ENCODE assay signal across 34 cellular contexts in genomic region chr4:28760003-28760402, GRCh38.
"Had no signal": no experiment of that assay in that cellular context is flagged by ENCODE, and none has a peak within 500 bp of the region (broad histone marks: within the 10 kb centered on the region; RNA-seq: fewer than 3 reads in every experiment).

No MANE protein-coding gene starts in this region.

- H3K36me3 ChIP-seq: MG63 had no signal

- H3K4me3 ChIP-seq: MG63 had no signal

- H3K9me3 ChIP-seq: MG63 had no signal

- H3K27me3 ChIP-seq: MG63 had no signal

- DNase-seq: Karpas-422, Kasumi-1, MG63, MM.1S, MV-4-11, NCI-H1048, NCI-H1092, NCI-H1092 treated with DMSO at 0.1 percent for 48 hours, NCI-H1105, NCI-H1105 treated with DMSO at 0.1 percent for 48 hours, NCI-H1417, NCI-H1417 treated with DMSO at 0.1 percent for 48 hours, NCI-H1436, NCI-H1436 treated with DMSO at 0.1 percent for 48 hours, NCI-H146, NCI-H1694, NCI-H1694 treated with DMSO at 0.1 percent for 48 hours, NCI-H187, NCI-H187 treated with DMSO at 0.1 percent for 48 hours, NCI-H1930, NCI-H2029, NCI-H2029 treated with DMSO at 0.1 percent for 48 hours, NCI-H2081, NCI-H2081 treated with DMSO at 0.1 percent for 48 hours, NCI-H2107, NCI-H2171, NCI-H2171 treated with DMSO at 0.1 percent for 48 hours, NCI-H2227 treated with DMSO at 0.1 percent for 48 hours, NCI-H226, NCI-H345, NCI-H446, NCI-H446 treated with DMSO at 0.1 percent for 48 hours, NCI-H510A, NCI-H510A treated with DMSO at 0.1 percent for 48 hours had no signal
